ENCODE assay signal across 2 cellular contexts in the genomic region with DNA sequence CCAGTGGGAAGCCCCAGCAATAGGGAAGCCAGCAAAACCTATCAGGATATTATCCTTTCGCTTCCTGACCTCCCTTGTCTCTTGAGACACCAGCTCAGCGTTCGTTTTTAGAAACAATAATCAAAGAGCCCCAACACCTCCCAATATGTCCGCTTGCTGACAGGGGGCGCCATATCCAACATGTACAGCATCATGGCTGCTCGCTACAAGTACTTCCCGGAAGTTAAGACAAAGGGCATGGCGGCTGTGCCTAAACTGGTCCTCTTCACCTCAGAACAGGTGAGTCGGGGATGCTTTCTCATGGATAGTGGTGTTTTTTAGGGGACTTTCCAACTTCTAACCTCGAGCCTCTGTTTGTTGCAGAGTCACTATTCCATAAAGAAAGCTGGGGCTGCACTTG.
TF ChIP-seq lines count a peak whose summit lies in the region.

No MANE protein-coding gene starts in this region.

TF ChIP-seq in HepG2, 621 proteins besides CTCF, POLR2A, EP300 and RAD21:
- TF ChIP-seq XRCC5 (optimal IDR thresholded peaks at IDR 0.05; ENCODE audit: low read length): peak; percentile 34
- 0 out of 2 replicates have a peak, but pooled peaks have one; percentile 16 for TF ChIP-seq ZMYM4 (CRISPR knock-in tag; IDR thresholded peaks at IDR 0.05)
- no peak for TF ChIP-seq IRF2 (CRISPR knock-in tag; IDR thresholded peaks at IDR 0.05)
- TF ChIP-seq POGZ (CRISPR knock-in tag; IDR thresholded peaks at IDR 0.05): no peak
- TF ChIP-seq ZFP82 (CRISPR knock-in tag; IDR thresholded peaks at IDR 0.05; ENCODE audit: borderline replicate concordance): no peak
- no peak for TF ChIP-seq SOX6 (IDR thresholded peaks at IDR 0.05)
- no peak for TF ChIP-seq SOX6 (CRISPR knock-in tag; IDR thresholded peaks at IDR 0.05)
- TF ChIP-seq, protein P1, sequence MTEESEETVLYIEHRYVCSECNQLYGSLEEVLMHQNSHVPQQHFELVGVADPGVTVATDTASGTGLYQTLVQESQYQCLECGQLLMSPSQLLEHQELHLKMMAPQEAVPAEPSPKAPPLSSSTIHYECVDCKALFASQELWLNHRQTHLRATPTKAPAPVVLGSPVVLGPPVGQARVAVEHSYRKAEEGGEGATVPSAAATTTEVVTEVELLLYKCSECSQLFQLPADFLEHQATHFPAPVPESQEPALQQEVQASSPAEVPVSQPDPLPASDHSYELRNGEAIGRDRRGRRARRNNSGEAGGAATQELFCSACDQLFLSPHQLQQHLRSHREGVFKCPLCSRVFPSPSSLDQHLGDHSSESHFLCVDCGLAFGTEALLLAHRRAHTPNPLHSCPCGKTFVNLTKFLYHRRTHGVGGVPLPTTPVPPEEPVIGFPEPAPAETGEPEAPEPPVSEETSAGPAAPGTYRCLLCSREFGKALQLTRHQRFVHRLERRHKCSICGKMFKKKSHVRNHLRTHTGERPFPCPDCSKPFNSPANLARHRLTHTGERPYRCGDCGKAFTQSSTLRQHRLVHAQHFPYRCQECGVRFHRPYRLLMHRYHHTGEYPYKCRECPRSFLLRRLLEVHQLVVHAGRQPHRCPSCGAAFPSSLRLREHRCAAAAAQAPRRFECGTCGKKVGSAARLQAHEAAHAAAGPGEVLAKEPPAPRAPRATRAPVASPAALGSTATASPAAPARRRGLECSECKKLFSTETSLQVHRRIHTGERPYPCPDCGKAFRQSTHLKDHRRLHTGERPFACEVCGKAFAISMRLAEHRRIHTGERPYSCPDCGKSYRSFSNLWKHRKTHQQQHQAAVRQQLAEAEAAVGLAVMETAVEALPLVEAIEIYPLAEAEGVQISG (CRISPR knock-in tag; IDR thresholded peaks at IDR 0.05): peak; percentile 45; the same call in 1 of the 2 replicates
- TF ChIP-seq ZNF607 (CRISPR knock-in tag; IDR thresholded peaks at IDR 0.05; ENCODE audit: borderline replicate concordance): no peak
- TF ChIP-seq ZNF557 (CRISPR knock-in tag; IDR thresholded peaks at IDR 0.05): no peak
- peak; percentile 49 for TF ChIP-seq GABPA (IDR thresholded peaks at IDR 0.05; ENCODE audit: low read depth, low read length)
- peak; percentile 59 for TF ChIP-seq GABPA (CRISPR knock-in tag; IDR thresholded peaks at IDR 0.05; ENCODE audit: low read depth)
- peak; percentile 77 for TF ChIP-seq YY1 (IDR thresholded peaks at IDR 0.05; ENCODE audit: insufficient read depth, insufficient replicate concordance, low read depth, low read length)
- no peak for TF ChIP-seq HMGA1 (CRISPR knock-in tag; conservative IDR thresholded peaks at IDR 0.05)

TF ChIP-seq in GM12878, 131 proteins besides CTCF, POLR2A, EP300 and RAD21:
- TF ChIP-seq, protein P2, sequence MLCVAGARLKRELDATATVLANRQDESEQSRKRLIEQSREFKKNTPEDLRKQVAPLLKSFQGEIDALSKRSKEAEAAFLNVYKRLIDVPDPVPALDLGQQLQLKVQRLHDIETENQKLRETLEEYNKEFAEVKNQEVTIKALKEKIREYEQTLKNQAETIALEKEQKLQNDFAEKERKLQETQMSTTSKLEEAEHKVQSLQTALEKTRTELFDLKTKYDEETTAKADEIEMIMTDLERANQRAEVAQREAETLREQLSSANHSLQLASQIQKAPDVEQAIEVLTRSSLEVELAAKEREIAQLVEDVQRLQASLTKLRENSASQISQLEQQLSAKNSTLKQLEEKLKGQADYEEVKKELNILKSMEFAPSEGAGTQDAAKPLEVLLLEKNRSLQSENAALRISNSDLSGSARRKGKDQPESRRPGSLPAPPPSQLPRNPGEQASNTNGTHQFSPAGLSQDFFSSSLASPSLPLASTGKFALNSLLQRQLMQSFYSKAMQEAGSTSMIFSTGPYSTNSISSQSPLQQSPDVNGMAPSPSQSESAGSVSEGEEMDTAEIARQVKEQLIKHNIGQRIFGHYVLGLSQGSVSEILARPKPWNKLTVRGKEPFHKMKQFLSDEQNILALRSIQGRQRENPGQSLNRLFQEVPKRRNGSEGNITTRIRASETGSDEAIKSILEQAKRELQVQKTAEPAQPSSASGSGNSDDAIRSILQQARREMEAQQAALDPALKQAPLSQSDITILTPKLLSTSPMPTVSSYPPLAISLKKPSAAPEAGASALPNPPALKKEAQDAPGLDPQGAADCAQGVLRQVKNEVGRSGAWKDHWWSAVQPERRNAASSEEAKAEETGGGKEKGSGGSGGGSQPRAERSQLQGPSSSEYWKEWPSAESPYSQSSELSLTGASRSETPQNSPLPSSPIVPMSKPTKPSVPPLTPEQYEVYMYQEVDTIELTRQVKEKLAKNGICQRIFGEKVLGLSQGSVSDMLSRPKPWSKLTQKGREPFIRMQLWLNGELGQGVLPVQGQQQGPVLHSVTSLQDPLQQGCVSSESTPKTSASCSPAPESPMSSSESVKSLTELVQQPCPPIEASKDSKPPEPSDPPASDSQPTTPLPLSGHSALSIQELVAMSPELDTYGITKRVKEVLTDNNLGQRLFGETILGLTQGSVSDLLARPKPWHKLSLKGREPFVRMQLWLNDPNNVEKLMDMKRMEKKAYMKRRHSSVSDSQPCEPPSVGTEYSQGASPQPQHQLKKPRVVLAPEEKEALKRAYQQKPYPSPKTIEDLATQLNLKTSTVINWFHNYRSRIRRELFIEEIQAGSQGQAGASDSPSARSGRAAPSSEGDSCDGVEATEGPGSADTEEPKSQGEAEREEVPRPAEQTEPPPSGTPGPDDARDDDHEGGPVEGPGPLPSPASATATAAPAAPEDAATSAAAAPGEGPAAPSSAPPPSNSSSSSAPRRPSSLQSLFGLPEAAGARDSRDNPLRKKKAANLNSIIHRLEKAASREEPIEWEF (IDR thresholded peaks at IDR 0.05; ENCODE audit: insufficient replicate concordance, low read depth, low read length): no peak
- TF ChIP-seq YY1 (IDR thresholded peaks at IDR 0.05; ENCODE audit: low read depth, low read length): peak; percentile 71
